ENCODE assay signal across 13 cellular contexts in the genomic region with DNA sequence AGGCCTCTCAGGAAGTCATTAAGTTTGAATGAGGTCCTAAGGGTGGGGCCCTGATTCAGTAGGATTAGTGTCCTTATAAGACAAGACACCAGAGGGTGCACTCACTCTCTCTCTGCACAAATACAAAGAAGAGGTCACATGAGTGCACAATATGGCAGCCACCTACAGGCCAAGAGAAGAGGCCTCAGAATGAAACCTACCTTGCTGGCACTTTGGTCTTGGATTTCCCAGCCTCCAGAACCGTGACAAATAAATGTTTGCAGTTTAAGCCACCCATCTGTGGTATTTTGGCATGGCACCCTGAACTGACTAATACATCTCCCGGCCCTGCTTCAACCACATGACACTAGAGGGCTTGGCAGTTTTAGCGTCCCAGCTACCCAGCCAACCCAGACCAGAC.
DNase-seq lines count a peak whose midpoint lies in the region; ATAC-seq, FAIRE-seq and TF ChIP-seq lines count a peak whose summit lies in the region.
"Had no signal": no experiment of that assay in that cellular context is flagged by ENCODE, and none has a peak within 500 bp of the region (broad histone marks: within the 10 kb centered on the region; RNA-seq: fewer than 3 reads in every experiment).

No MANE protein-coding gene starts in this region.

- H3K4me3 ChIP-seq in HepG2 (replicated peaks in 1 of 3; ENCODE audit: insufficient read depth in 1 of 3, low read depth in 2 of 3, low read length in 3 of 3) (no peak overlapping the region), right lobe of liver (no peak overlapping the region), MM.1S (ENCODE audit: low read length) (no peak overlapping the region)
- H3K4me3 ChIP-seq: coronary artery had no signal

- peaks cover 16% of the 10 kb centered on the region for H3K27me3 Mint-ChIP-seq in activated CD4-positive, alpha-beta memory T cell treated with anti-CD3 and anti-CD28 coated beads for 36 hours
- H3K27me3 Mint-ChIP-seq in immature natural killer cell (ENCODE audit: low read depth in 3 of 3), result peaks cover 0 to 18% (median 6%) of the 10 kb centered on the region in 3 donors

- no peak for TF ChIP-seq POLR2A in HepG2 (IDR thresholded peaks at IDR 0.05; ENCODE audit: insufficient read depth in 1 of 2, low read depth in 2 of 2, low read length in 2 of 2)
- TF ChIP-seq POLR2A in right lobe of liver (IDR thresholded peaks at IDR 0.05), result no peak

- no peak for TF ChIP-seq EP300 in HepG2 (IDR thresholded peaks at IDR 0.05; ENCODE audit: low read depth in 2 of 2, low read length in 2 of 2)
- TF ChIP-seq EP300 in HepG2 (CRISPR knock-in tag; IDR thresholded peaks at IDR 0.05; ENCODE audit: borderline replicate concordance), result no peak

- no peak for TF ChIP-seq RAD21 in HepG2 (CRISPR knock-in tag; IDR thresholded peaks at IDR 0.05)

- no peaks in the 10 kb centered on the region for H3K79me2 ChIP-seq in HepG2 (ENCODE audit: insufficient read depth, low read length)
- no peaks in the 10 kb centered on the region for H3K79me2 ChIP-seq in MM.1S (ENCODE audit: low read length)

- DNase-seq in HepG2 (ENCODE audit: low spot score) (peak; percentile 38), right lobe of liver (no peak), MM.1S (peak; percentile 81), immature natural killer cell (no peak), NCI-H526 (lab: John Stamatoyannopoulos, UW) (no peak)
- peak; percentile 35 for DNase-seq in activated CD4-positive, alpha-beta memory T cell treated with anti-CD3 and anti-CD28 coated beads for 36 hours

- no peak for ATAC-seq in HepG2
- ATAC-seq in right lobe of liver, result no peak
- no peak for ATAC-seq in HG02970 (IDR thresholded peaks at IDR 0.05; ENCODE audit: low FRiP score, unreplicated experiment)
- no peak for ATAC-seq in GM21360 (IDR thresholded peaks at IDR 0.05; ENCODE audit: unreplicated experiment)
- ATAC-seq: Panc1 had no signal

- TF ChIP-seq CTCF in HepG2 (CRISPR knock-in tag; IDR thresholded peaks at IDR 0.05) (peak; percentile 33), right lobe of liver (IDR thresholded peaks at IDR 0.05) (peak in 1 of 4 donors; percentile 13), MM.1S (IDR thresholded peaks at IDR 0.05; ENCODE audit: low read length) (peak; percentile 49)

- no peak overlapping the region for H3K9ac ChIP-seq in HepG2 (ENCODE audit: insufficient read depth, low read depth, low read length)
- H3K9ac ChIP-seq in MM.1S (ENCODE audit: low read length), result no peak overlapping the region

- intact Hi-C loops in HepG2 (cut with micrococcal nuclease; ENCODE audit: unreplicated experiment), result no loop called here
- intact Hi-C loops in right lobe of liver (cut with DNase I), result loop anchor here in 1 of 2 donors (5.0 kb wide), 1 partner anchor 78 kb away; no protein-coding TSS in a partner anchor
- intact Hi-C loops in activated CD4-positive, alpha-beta memory T cell treated with anti-CD3 and anti-CD28 coated beads for 36 hours (cut with micrococcal nuclease), result loop anchor here (5.0 kb wide), 1 partner anchor 37 kb away; no protein-coding TSS in a partner anchor

- H3K36me3 ChIP-seq in HepG2 (replicated peaks in 1 of 2; ENCODE audit: control insufficient read depth in 1 of 2, insufficient read depth in 2 of 2, low read length in 2 of 2), result no peaks in the 10 kb centered on the region
- H3K36me3 ChIP-seq in right lobe of liver, result no peaks in the 10 kb centered on the region
- no peaks in the 10 kb centered on the region for H3K36me3 ChIP-seq in MM.1S (replicated peaks; ENCODE audit: insufficient read depth, low read length)

- H3K4me1 ChIP-seq in HepG2 (ENCODE audit: insufficient read depth, low read length), result peaks cover 6% of the 10 kb centered on the region
- no peaks in the 10 kb centered on the region for H3K4me1 ChIP-seq in right lobe of liver
- H3K4me1 ChIP-seq in MM.1S (ENCODE audit: low read length), result no peaks in the 10 kb centered on the region; the same call in 1 of the 2 replicates

- CTCF ChIA-PET in HepG2 (lab: Yijun Ruan, JAX; ENCODE audit: low intra/inter-chr PET ratio, low total read pairs), result no interaction called here
- CTCF ChIA-PET in activated CD4-positive, alpha-beta memory T cell treated with anti-CD3 and anti-CD28 coated beads for 36 hours (lab: Charles Lee), result interaction anchor here (1.0 to 2.3 kb wide), 2 partner anchors 24 to 36 kb away, joined by 3 to 6 read pairs; no protein-coding TSS in a partner anchor

- H3K27ac Mint-ChIP-seq in activated CD4-positive, alpha-beta memory T cell treated with anti-CD3 and anti-CD28 coated beads for 36 hours, result no peak overlapping the region
- no peak overlapping the region for H3K27ac Mint-ChIP-seq in immature natural killer cell
- H3K27ac Mint-ChIP-seq: activated naive CD4-positive, alpha-beta T cell treated with anti-CD3 and anti-CD28 coated beads, Interleukin-2, amount 50 U/mL, for 24 hours; mesothelial cell of epicardium had no signal

- H3K4me3 Mint-ChIP-seq in activated CD4-positive, alpha-beta memory T cell treated with anti-CD3 and anti-CD28 coated beads for 36 hours, result no peak overlapping the region
- H3K4me3 Mint-ChIP-seq in immature natural killer cell, result no peak overlapping the region
- H3K4me3 Mint-ChIP-seq: activated naive CD4-positive, alpha-beta T cell treated with anti-CD3 and anti-CD28 coated beads, Interleukin-2, amount 50 U/mL, for 24 hours; CD14-positive monocyte; mesothelial cell of epicardium had no signal

- H3K27me3 ChIP-seq in HepG2 (ENCODE audit: control insufficient read depth in 1 of 2, insufficient read depth in 2 of 2, low read length in 2 of 2), result no peaks in the 10 kb centered on the region; a peak in 1 of 5 replicates
- no peaks in the 10 kb centered on the region for H3K27me3 ChIP-seq in right lobe of liver
- H3K27me3 ChIP-seq in MM.1S (replicated peaks; ENCODE audit: insufficient read depth, low read length), result no peaks in the 10 kb centered on the region

- no peak for FAIRE-seq in HepG2 (lab: Jason Lieb, UNC)

- no peaks in the 10 kb centered on the region for H3K9me3 ChIP-seq in HepG2 (ENCODE audit: low read length)
- no peaks in the 10 kb centered on the region for H3K9me3 ChIP-seq in right lobe of liver
- no peaks in the 10 kb centered on the region for H3K9me3 ChIP-seq in MM.1S (replicated peaks; ENCODE audit: insufficient read depth, low read length)

- no peaks in the 10 kb centered on the region for H3K9me3 Mint-ChIP-seq in activated CD4-positive, alpha-beta memory T cell treated with anti-CD3 and anti-CD28 coated beads for 36 hours
- peaks cover 0 to 4% (median 0%) of the 10 kb centered on the region in 6 donors for H3K9me3 Mint-ChIP-seq in immature natural killer cell
- H3K9me3 Mint-ChIP-seq: activated naive CD4-positive, alpha-beta T cell treated with anti-CD3 and anti-CD28 coated beads, Interleukin-2, amount 50 U/mL, for 24 hours had no signal

- H4K20me1 ChIP-seq in HepG2 (ENCODE audit: insufficient read depth, low read length) (no peaks in the 10 kb centered on the region), MM.1S (ENCODE audit: insufficient read depth, low read length) (no peaks in the 10 kb centered on the region)

- WGBS in HepG2 (ENCODE audit: low lambda C conversion rate), result 78% methylated on average over 3 of the region's 3 CpGs
- no CpG with 5 or more reads among the region's 3 CpGs for whole genome bisulfite sequencing in right lobe of liver (ENCODE audit: insufficient coverage, low coverage, low lambda C conversion rate, missing lambda C conversion rate)

- H3K4me2 ChIP-seq in HepG2 (ENCODE audit: low read depth, low read length) (no peak overlapping the region), MM.1S (ENCODE audit: low read depth, low read length) (no peak overlapping the region)

- H2AFZ ChIP-seq in HepG2 (ENCODE audit: low read length), result no peak overlapping the region
- H2AFZ ChIP-seq in MM.1S (ENCODE audit: low read length), result peak overlapping the region; percentile 35; the same call in 1 of the 2 replicates

- no peak overlapping the region for H3K27ac ChIP-seq in HepG2 (ENCODE audit: extremely low read length, insufficient read depth, low read length)
- no peak overlapping the region for H3K27ac ChIP-seq in right lobe of liver
- no peak overlapping the region for H3K27ac ChIP-seq in MM.1S (ENCODE audit: low read length)
- H3K27ac ChIP-seq: coronary artery had no signal

- no peaks in the 10 kb centered on the region for H3K9me2 ChIP-seq in MM.1S (replicated peaks; ENCODE audit: insufficient read depth, low read length)

- POLR2A ChIA-PET in HepG2 (lab: Yijun Ruan, JAX), result no interaction called here
- POLR2A ChIA-PET in activated CD4-positive, alpha-beta memory T cell treated with anti-CD3 and anti-CD28 coated beads for 36 hours (lab: Charles Lee), result no interaction called here

- H3F3A ChIP-seq in MM.1S (ENCODE audit: insufficient read depth, low read length), result no peaks in the 10 kb centered on the region

- in situ Hi-C loops in HepG2 (cut with HindIII; ENCODE audit: extremely low pct_ligation_motif_present, low pct_unique_long_range_greater_than_20kb), result loop anchor here (10.0 kb wide), 1 partner anchor 410 kb away; no protein-coding TSS in a partner anchor

- no TSS peak for BruUV-seq in HepG2 (replicated peaks; lab: Mats Ljungman, UMichigan)

- peaks cover 4% of the 10 kb centered on the region for H3K4me1 Mint-ChIP-seq in activated CD4-positive, alpha-beta memory T cell treated with anti-CD3 and anti-CD28 coated beads for 36 hours (ENCODE audit: low read depth)
- no peaks in the 10 kb centered on the region for H3K4me1 Mint-ChIP-seq in immature natural killer cell
- H3K4me1 Mint-ChIP-seq: activated naive CD4-positive, alpha-beta T cell treated with anti-CD3 and anti-CD28 coated beads, Interleukin-2, amount 50 U/mL, for 24 hours; mesothelial cell of epicardium had no signal

- no peaks in the 10 kb centered on the region for H3K36me3 Mint-ChIP-seq in activated CD4-positive, alpha-beta memory T cell treated with anti-CD3 and anti-CD28 coated beads for 36 hours
- H3K36me3 Mint-ChIP-seq in immature natural killer cell, result no peaks in the 10 kb centered on the region
- H3K36me3 Mint-ChIP-seq: activated naive CD4-positive, alpha-beta T cell treated with anti-CD3 and anti-CD28 coated beads, Interleukin-2, amount 50 U/mL, for 24 hours; CD14-positive monocyte; mesothelial cell of epicardium had no signal

TF ChIP-seq in HepG2, 621 proteins besides CTCF, POLR2A, EP300 and RAD21:
- TF ChIP-seq HDAC2 (CRISPR knock-in tag; IDR thresholded peaks at IDR 0.05) (no peak), ZNF264 (CRISPR knock-in tag; IDR thresholded peaks at IDR 0.05) (peak; percentile 99), ZNF564 (CRISPR knock-in tag; IDR thresholded peaks at IDR 0.05) (peak; percentile 84; the same call in 1 of the 2 replicates), STAG1 (CRISPR knock-in tag; IDR thresholded peaks at IDR 0.05) (peak; percentile 16; the same call in 1 of the 2 replicates)

Comparison
In these comparisons a context has a peak if more than half of its experiments do, and no peak if none do; other contexts are left out.
1. DNase-seq: peak in HepG2 (single experiment), MM.1S (single experiment) and activated CD4-positive, alpha-beta memory T cell treated with anti-CD3 and anti-CD28 coated beads for 36 hours (single experiment); none in right lobe of liver (0 of 3), immature natural killer cell (0 of 3) and NCI-H526 (0 of 2).